9 cellular contexts compared by ENCODE assay signal in genomic region chr1:172638885-172639831, GRCh38. TPM values are rescaled to one million over a fixed set of nuclear protein-coding genes. Genes with fewer than 3 reads are reported as not detected.
DNase-seq lines count a peak whose midpoint lies in the region; ATAC-seq, FAIRE-seq and TF ChIP-seq lines count a peak whose summit lies in the region.
"Had no signal": no experiment of that assay in that cellular context is flagged by ENCODE, and none has a peak within 500 bp of the region (broad histone marks: within the 10 kb centered on the region; RNA-seq: fewer than 3 reads in every experiment).

No MANE protein-coding gene starts in this region.

- peak overlapping the region; percentile 82 to 94 (median 90) for H3K27ac Mint-ChIP-seq in CD4-positive, alpha-beta memory T cell
- H3K27ac Mint-ChIP-seq in GM23338 = peak overlapping the region; percentile 9; the same call in 1 of the 2 replicates

- H3K36me3 ChIP-seq in CD4-positive, alpha-beta memory T cell (ENCODE audit: insufficient read depth, low read length) = no peaks in the 10 kb centered on the region
- no peaks in the 10 kb centered on the region for H3K36me3 ChIP-seq in GM23338 (ENCODE audit: insufficient read depth)
- no peaks in the 10 kb centered on the region for H3K36me3 ChIP-seq in mesodermal cell (ENCODE audit: control insufficient read depth, insufficient read depth, low read length)

- H3K4me1 ChIP-seq in CD4-positive, alpha-beta memory T cell (ENCODE audit: insufficient read depth, low read length) = peaks cover 74% of the 10 kb centered on the region
- H3K4me1 ChIP-seq in GM23338 (ENCODE audit: insufficient read depth) (no peaks in the 10 kb centered on the region), mesodermal cell (ENCODE audit: control insufficient read depth, insufficient read depth, low read length, poor library complexity, severe bottlenecking) (peaks cover 25% of the 10 kb centered on the region)

- no peak overlapping the region; the same call in 1 of the 2 replicates for H2AFZ ChIP-seq in GM23338

- TF ChIP-seq CTCF in GM23338 (conservative IDR thresholded peaks at IDR 0.05; ENCODE audit: low read depth in 2 of 2) = no peak
- TF ChIP-seq CTCF in GM13976 (IDR thresholded peaks at IDR 0.05; ENCODE audit: borderline replicate concordance, control extremely low read depth, extremely low read depth, insufficient read depth, missing control alignments) = no peak

- no peaks in the 10 kb centered on the region for H4K20me1 ChIP-seq in GM23338 (replicated peaks; ENCODE audit: insufficient read depth)

- peak overlapping the region; percentile 73 to 86 (median 80) for H3K4me3 Mint-ChIP-seq in CD4-positive, alpha-beta memory T cell
- H3K4me3 Mint-ChIP-seq in GM23338 = no peak overlapping the region

- DNase-seq in CD4-positive, alpha-beta memory T cell = peak; percentile 73 to 89 (median 77)
- DNase-seq in GM23338 (ENCODE audit: low spot score) (no peak), RCC 7860 (ENCODE audit: low spot score) (peak; percentile 98), urothelium cell line (ENCODE audit: low spot score) (peak; percentile 80), NCI-H146 treated with DMSO at 0.1 percent for 48 hours (lab: John Stamatoyannopoulos, UW; ENCODE audit: unreplicated experiment) (no peak), GM13976 (ENCODE audit: low spot score) (no peak)
- peak; percentile 50 for DNase-seq in activated gamma-delta T cell treated with anti-CD3 and anti-CD28 coated beads, Interleukin-2, amount 50 U/mL, for 16 hours (ENCODE audit: low read depth)

- H3F3A ChIP-seq in GM23338 (replicated peaks; ENCODE audit: low read depth) = no peaks in the 10 kb centered on the region

- CTCF ChIA-PET in CD4-positive, alpha-beta memory T cell (lab: Charles Lee; ENCODE audit: partially characterized antibody) = interaction anchor here (0.9 to 4.9 kb wide), 13 partner anchors 20 to 88 kb away, joined by 3 to 42 read pairs (median 4); partner anchors contain the start of gene FASLG

- no peak for ATAC-seq in GM23338

- H3K79me2 ChIP-seq in GM23338 (replicated peaks; ENCODE audit: insufficient read depth) = no peaks in the 10 kb centered on the region

- peak overlapping the region; percentile 25 to 27 for H3K4me3 ChIP-seq in CD4-positive, alpha-beta memory T cell (ENCODE audit: low read length in 2 of 2)
- H3K4me3 ChIP-seq in GM23338 (no peak overlapping the region), mesodermal cell (ENCODE audit: extremely low read depth, insufficient read depth, low read length, poor library complexity, severe bottlenecking) (no peak overlapping the region)

- peaks cover 0 to 3% (median 0%) of the 10 kb centered on the region in 8 donors for H3K9me3 Mint-ChIP-seq in CD4-positive, alpha-beta memory T cell
- no peaks in the 10 kb centered on the region for H3K9me3 Mint-ChIP-seq in GM23338

- in situ Hi-C loops in GM13976 (cut with MboI; ENCODE audit: low sequenced_read_pairs, unreplicated experiment) = no loop called here

- POLR2A ChIA-PET in CD4-positive, alpha-beta memory T cell (lab: Charles Lee; ENCODE audit: partially characterized antibody) = interaction anchor here (0.7 to 4.2 kb wide), 22 partner anchors 10 to 256 kb away, joined by 3 to 57 read pairs (median 6); partner anchors contain the start of genes FASLG and SUCO

- peak; percentile 99 for FAIRE-seq in RCC 7860 (lab: Jason Lieb, UNC)
- FAIRE-seq in urothelium cell line (lab: Jason Lieb, UNC) = peak; percentile 62

- intact Hi-C loops in CD4-positive, alpha-beta memory T cell (cut with micrococcal nuclease) = loop anchor here (1.0 to 2.0 kb wide), 7 partner anchors 11 to 106 kb away; partner anchors contain the start of gene SUCO

- H3K9me3 ChIP-seq in CD4-positive, alpha-beta memory T cell (ENCODE audit: control insufficient read depth in 1 of 2, low read length in 2 of 2) = no peaks in the 10 kb centered on the region
- peaks cover 13% of the 10 kb centered on the region for H3K9me3 ChIP-seq in mesodermal cell (ENCODE audit: control insufficient read depth, low read length)

- H3K36me3 Mint-ChIP-seq in CD4-positive, alpha-beta memory T cell = no peaks in the 10 kb centered on the region
- no peaks in the 10 kb centered on the region for H3K36me3 Mint-ChIP-seq in GM23338 (ENCODE audit: low read depth)

- H3K9me2 ChIP-seq in GM23338 (ENCODE audit: insufficient read depth) = no peaks in the 10 kb centered on the region; the same call in 1 of the 2 replicates

- no peak overlapping the region for H3K4me2 ChIP-seq in GM23338

- H3K27me3 ChIP-seq in CD4-positive, alpha-beta memory T cell (ENCODE audit: insufficient read depth, low read length) = no peaks in the 10 kb centered on the region
- no peaks in the 10 kb centered on the region for H3K27me3 ChIP-seq in GM23338 (ENCODE audit: insufficient read depth)

- no peaks in the 10 kb centered on the region for H3K27me3 Mint-ChIP-seq in CD4-positive, alpha-beta memory T cell
- H3K27me3 Mint-ChIP-seq in GM23338 (ENCODE audit: insufficient read depth, low read depth, poor library complexity) = no peaks in the 10 kb centered on the region

- H3K4me1 Mint-ChIP-seq in CD4-positive, alpha-beta memory T cell = peaks cover 62 to 77% (median 72%) of the 10 kb centered on the region in 4 donors
- peaks cover 11% of the 10 kb centered on the region for H3K4me1 Mint-ChIP-seq in GM23338

- 79 to 92% methylated on average over 7 of the region's 9 CpGs for WGBS in mesodermal cell (ENCODE audit: insufficient coverage in 2 of 2), 2 experiments

- peak overlapping the region; percentile 38 for H3K27ac ChIP-seq in CD4-positive, alpha-beta memory T cell (ENCODE audit: low read depth, low read length)
- H3K27ac ChIP-seq in GM23338 (ENCODE audit: low read depth) (no peak overlapping the region), mesodermal cell (ENCODE audit: low read depth, low read length, severe bottlenecking) (peak overlapping the region; percentile 61)

TF ChIP-seq in GM23338, 12 proteins besides CTCF, POLR2A, EP300 and RAD21 (continues in another document):
- TF ChIP-seq EZH2 (IDR thresholded peaks at IDR 0.05; ENCODE audit: low read depth, unreplicated experiment) = no peak
- no peak for TF ChIP-seq ZNF462 (CRISPR knock-in tag; IDR thresholded peaks at IDR 0.05)

RNA-seq across cellular contexts. Expression of gene FASLG, which starts 19.7 kb away (rescaled TPM):
- 1 to 10 TPM; 4.3 to 4.9 TPM for total RNA-seq in CD4-positive, alpha-beta memory T cell
- 1 to 10 TPM in 1 of 2 donors, under 1 TPM in 1; 0.81 to 2.5 TPM for polyA plus RNA-seq in CD4-positive, alpha-beta memory T cell
- not detected in 2 replicates for total RNA-seq in GM23338 (2014; rRNA removed; shearing (Covaris generic))
- polyA plus RNA-seq in GM23338 (2016; fragmentation: Nextera tagmentation; extraction: Ambion mirVana) = not detected in 2 replicates
- polyA plus RNA-seq in mesodermal cell (2013, experiment 1 of 2) = not detected
- not detected for polyA plus RNA-seq in mesodermal cell (2013, experiment 2 of 2)
- total RNA-seq: lung microvascular endothelial cell had no signal

Comparison
In these comparisons a context has a peak if more than half of its experiments do, and no peak if none do; other contexts are left out.
1. DNase-seq: peak in CD4-positive, alpha-beta memory T cell (5 of 5), RCC 7860 (single experiment), activated gamma-delta T cell treated with anti-CD3 and anti-CD28 coated beads, Interleukin-2, amount 50 U/mL, for 16 hours (single experiment) and urothelium cell line (single experiment); none in GM23338 (single experiment), NCI-H146 treated with DMSO at 0.1 percent for 48 hours (single experiment) and GM13976 (single experiment).
2. H3K4me3 ChIP-seq: peak in CD4-positive, alpha-beta memory T cell (2 of 2); none in GM23338 (single experiment) and mesodermal cell (single experiment).